Comparison of ENCODE assay signal across 14 cellular contexts in the genomic region with DNA sequence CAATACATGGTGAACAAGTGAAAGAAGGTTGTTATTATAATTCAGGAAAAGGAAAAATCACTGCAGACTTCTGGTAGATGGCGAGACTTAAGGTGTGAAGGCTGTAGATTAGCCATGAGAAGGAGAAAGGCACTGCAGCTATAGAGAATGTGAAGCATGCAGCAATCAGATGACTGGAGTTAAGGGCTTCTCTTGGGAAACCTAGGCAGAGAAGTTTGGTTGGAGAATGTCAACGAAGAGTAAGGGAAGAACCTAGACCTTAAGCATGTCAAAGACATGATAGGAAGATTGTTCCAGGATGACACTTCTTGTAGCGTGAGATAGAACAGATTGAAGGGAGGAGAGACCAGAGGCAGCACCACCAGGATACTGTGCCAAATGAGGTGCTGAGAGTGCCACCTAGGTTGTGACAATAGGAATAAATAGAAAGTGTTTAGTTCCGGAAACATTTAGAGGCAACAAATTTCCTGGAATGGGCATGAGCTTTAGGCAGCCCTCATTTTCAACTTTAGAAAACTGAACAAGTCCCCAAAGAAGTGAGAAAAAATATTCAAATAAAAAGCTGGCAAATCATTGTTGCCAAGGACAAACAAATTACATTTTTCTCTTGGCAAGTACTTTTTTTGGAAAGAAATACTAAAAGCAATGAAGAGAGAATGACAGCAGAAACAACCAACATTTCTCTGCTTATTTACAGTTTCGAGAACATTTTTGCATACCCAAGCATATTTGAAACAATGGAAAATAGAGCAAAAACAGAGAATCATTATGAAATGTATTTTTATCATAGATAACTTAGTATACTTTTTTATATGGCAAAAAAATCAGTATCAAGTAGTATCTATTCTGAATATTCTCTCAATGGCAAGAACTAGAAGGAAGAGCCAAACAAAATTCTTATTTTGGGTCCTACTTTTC. TPM values are rescaled to one million over a fixed set of nuclear protein-coding genes. Genes with fewer than 3 reads are reported as not detected.
DNase-seq lines count a peak whose midpoint lies in the region; ATAC-seq and TF ChIP-seq lines count a peak whose summit lies in the region.
"Had no signal": no experiment of that assay in that cellular context is flagged by ENCODE, and none has a peak within 500 bp of the region (broad histone marks: within the 10 kb centered on the region; RNA-seq: fewer than 3 reads in every experiment).

No MANE protein-coding gene starts in this region.

- H3K4me3 ChIP-seq in A673 (ENCODE audit: low read depth, low read length, poor library complexity, severe bottlenecking) = no peak overlapping the region
- H3K4me3 ChIP-seq in SJSA1 = no peak overlapping the region
- no peak overlapping the region for H3K4me3 ChIP-seq in BE2C (ENCODE audit: low read depth, low read length)
- H3K4me3 ChIP-seq: gastrocnemius medialis, right lobe of liver, vagina had no signal

- TF ChIP-seq RAD21 in Ishikawa (IDR thresholded peaks at IDR 0.05; ENCODE audit: low read depth) = peak; percentile 49; the same call in 1 of the 2 replicates

- CTCF ChIA-PET in A673 (lab: Charles Lee) = no interaction called here

- H3K4me1 ChIP-seq in A673 (ENCODE audit: insufficient read depth, low read length, poor library complexity, severe bottlenecking) = peaks cover 25% of the 10 kb centered on the region
- H3K4me1 ChIP-seq in SJSA1 (replicated peaks) = peaks cover 43% of the 10 kb centered on the region
- H3K4me1 ChIP-seq in BE2C = no peaks in the 10 kb centered on the region
- H3K4me1 ChIP-seq: right lobe of liver had no signal

- H3K9me3 ChIP-seq in A673 (ENCODE audit: low read depth, low read length, poor library complexity, severe bottlenecking) (no peaks in the 10 kb centered on the region), SJSA1 (replicated peaks) (no peaks in the 10 kb centered on the region), BE2C (no peaks in the 10 kb centered on the region)
- H3K9me3 ChIP-seq: gastrocnemius medialis, right lobe of liver, vagina had no signal

- BruUV-seq in A673 (replicated peaks; lab: Mats Ljungman, UMichigan) = no TSS peak

- H3K27ac ChIP-seq in A673 (ENCODE audit: low read depth, low read length, poor library complexity, severe bottlenecking) (no peak overlapping the region), SJSA1 (peak overlapping the region; percentile 12; the same call in 1 of the 2 replicates)
- H3K27ac ChIP-seq: gastrocnemius medialis, right lobe of liver, vagina had no signal

- DNase-seq in A673 (ENCODE audit: low spot score) (no peak), SJSA1 (ENCODE audit: low read depth in 1 of 2, low spot score in 2 of 2) (no peak), left lobe of liver (ENCODE audit: low spot score) (no peak), GDM1 (lab: John Stamatoyannopoulos, UW) (no peak), GM13976 (ENCODE audit: low spot score) (no peak), BE2C (no peak)
- DNase-seq: gastrocnemius medialis; left colon; NCI-H1105 treated with DMSO at 0.1 percent for 48 hours; right lobe of liver; stimulated activated CD4-positive, alpha-beta T cell treated with anti-CD3 and anti-CD28 coated beads, Interleukin-2, amount 100 ng/mL, for 24 hours had no signal

- H3K27me3 ChIP-seq in A673 (replicated peaks; ENCODE audit: insufficient read depth, low read depth, low read length, poor library complexity) = no peaks in the 10 kb centered on the region
- no peaks in the 10 kb centered on the region for H3K27me3 ChIP-seq in SJSA1 (replicated peaks)
- no peaks in the 10 kb centered on the region for H3K27me3 ChIP-seq in BE2C
- H3K27me3 ChIP-seq: gastrocnemius medialis, right lobe of liver, vagina had no signal

- peak; percentile 28 for ATAC-seq in left lobe of liver
- ATAC-seq in HG02973 (IDR thresholded peaks at IDR 0.05; ENCODE audit: unreplicated experiment) = no peak
- ATAC-seq: left colon had no signal

- POLR2A ChIA-PET in A673 (lab: Charles Lee; ENCODE audit: low non-redundant PET) = interaction anchor here (0.6 kb wide), 1 partner anchor 809 kb away, joined by 17 read pairs; no protein-coding TSS in a partner anchor

- intact Hi-C loops in A673 (cut with micrococcal nuclease; ENCODE audit: unreplicated experiment) = no loop called here

- TF ChIP-seq CTCF in A673 (conservative IDR thresholded peaks at IDR 0.05; ENCODE audit: low read depth, low read length) = peak; percentile 24; the same call in 1 of the 2 replicates
- TF ChIP-seq CTCF in GM13976 (IDR thresholded peaks at IDR 0.05; ENCODE audit: borderline replicate concordance, control extremely low read depth, extremely low read depth, insufficient read depth, missing control alignments) = no peak
- TF ChIP-seq CTCF in BE2C (IDR thresholded peaks at IDR 0.05; ENCODE audit: low read depth, low read length) = no peak

- in situ Hi-C loops in GM13976 (cut with MboI; ENCODE audit: low sequenced_read_pairs, unreplicated experiment) = no loop called here

- no peaks in the 10 kb centered on the region for H3K36me3 ChIP-seq in A673 (ENCODE audit: insufficient read depth, low read length, poor library complexity, severe bottlenecking)
- no peaks in the 10 kb centered on the region for H3K36me3 ChIP-seq in SJSA1
- H3K36me3 ChIP-seq in BE2C = no peaks in the 10 kb centered on the region
- H3K36me3 ChIP-seq: gastrocnemius medialis, right lobe of liver, vagina had no signal

- no peak for TF ChIP-seq EP300 in Ishikawa (IDR thresholded peaks at IDR 0.05; ENCODE audit: borderline replicate concordance)

TF ChIP-seq in Ishikawa, 13 proteins besides CTCF, POLR2A, EP300 and RAD21:
- TF ChIP-seq TCF12 (IDR thresholded peaks at IDR 0.05; ENCODE audit: low read depth) (no peak), TEAD4 (IDR thresholded peaks at IDR 0.05) (no peak), FOXM1 (IDR thresholded peaks at IDR 0.05; ENCODE audit: borderline replicate concordance, low read depth) (no peak), NFIC (IDR thresholded peaks at IDR 0.05) (no peak), EGR1 (IDR thresholded peaks at IDR 0.05) (no peak), MAX (IDR thresholded peaks at IDR 0.05) (no peak), ZBTB7A (IDR thresholded peaks at IDR 0.05; ENCODE audit: low read depth) (no peak), YY1 (IDR thresholded peaks at IDR 0.05; ENCODE audit: low read depth) (no peak), TAF1 (IDR thresholded peaks at IDR 0.05; ENCODE audit: low read depth) (no peak), CREB1 (IDR thresholded peaks at IDR 0.05; ENCODE audit: low read depth) (no peak)
- TF ChIP-seq, protein P1, sequence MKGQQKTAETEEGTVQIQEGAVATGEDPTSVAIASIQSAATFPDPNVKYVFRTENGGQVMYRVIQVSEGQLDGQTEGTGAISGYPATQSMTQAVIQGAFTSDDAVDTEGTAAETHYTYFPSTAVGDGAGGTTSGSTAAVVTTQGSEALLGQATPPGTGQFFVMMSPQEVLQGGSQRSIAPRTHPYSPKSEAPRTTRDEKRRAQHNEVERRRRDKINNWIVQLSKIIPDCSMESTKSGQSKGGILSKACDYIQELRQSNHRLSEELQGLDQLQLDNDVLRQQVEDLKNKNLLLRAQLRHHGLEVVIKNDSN (IDR thresholded peaks at IDR 0.05) = no peak
- TF ChIP-seq, protein P2, sequence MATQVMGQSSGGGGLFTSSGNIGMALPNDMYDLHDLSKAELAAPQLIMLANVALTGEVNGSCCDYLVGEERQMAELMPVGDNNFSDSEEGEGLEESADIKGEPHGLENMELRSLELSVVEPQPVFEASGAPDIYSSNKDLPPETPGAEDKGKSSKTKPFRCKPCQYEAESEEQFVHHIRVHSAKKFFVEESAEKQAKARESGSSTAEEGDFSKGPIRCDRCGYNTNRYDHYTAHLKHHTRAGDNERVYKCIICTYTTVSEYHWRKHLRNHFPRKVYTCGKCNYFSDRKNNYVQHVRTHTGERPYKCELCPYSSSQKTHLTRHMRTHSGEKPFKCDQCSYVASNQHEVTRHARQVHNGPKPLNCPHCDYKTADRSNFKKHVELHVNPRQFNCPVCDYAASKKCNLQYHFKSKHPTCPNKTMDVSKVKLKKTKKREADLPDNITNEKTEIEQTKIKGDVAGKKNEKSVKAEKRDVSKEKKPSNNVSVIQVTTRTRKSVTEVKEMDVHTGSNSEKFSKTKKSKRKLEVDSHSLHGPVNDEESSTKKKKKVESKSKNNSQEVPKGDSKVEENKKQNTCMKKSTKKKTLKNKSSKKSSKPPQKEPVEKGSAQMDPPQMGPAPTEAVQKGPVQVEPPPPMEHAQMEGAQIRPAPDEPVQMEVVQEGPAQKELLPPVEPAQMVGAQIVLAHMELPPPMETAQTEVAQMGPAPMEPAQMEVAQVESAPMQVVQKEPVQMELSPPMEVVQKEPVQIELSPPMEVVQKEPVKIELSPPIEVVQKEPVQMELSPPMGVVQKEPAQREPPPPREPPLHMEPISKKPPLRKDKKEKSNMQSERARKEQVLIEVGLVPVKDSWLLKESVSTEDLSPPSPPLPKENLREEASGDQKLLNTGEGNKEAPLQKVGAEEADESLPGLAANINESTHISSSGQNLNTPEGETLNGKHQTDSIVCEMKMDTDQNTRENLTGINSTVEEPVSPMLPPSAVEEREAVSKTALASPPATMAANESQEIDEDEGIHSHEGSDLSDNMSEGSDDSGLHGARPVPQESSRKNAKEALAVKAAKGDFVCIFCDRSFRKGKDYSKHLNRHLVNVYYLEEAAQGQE (IDR thresholded peaks at IDR 0.05; ENCODE audit: low read depth) = no peak
TF ChIP-seq in Ishikawa: peak in this region for 0.

RNA-seq across cellular contexts. Expression of gene LRRC17, which starts 4.9 kb away (rescaled TPM):
- total RNA-seq in A673 (2021) = 9.2 and 10.0 TPM in 2 replicates
- total RNA-seq in SJSA1 (2014; rRNA removed; shearing (Covaris generic)) = 8.3 and 10.9 TPM in 2 replicates
- total RNA-seq in left lobe of liver = 0.83 TPM
- polyA plus RNA-seq in BE2C (2012; ENCODE audit: insufficient read depth, insufficient read length, low read depth) = 2.6 TPM
